Comparison of ENCODE assay signal across 10 cellular contexts in the genomic region with DNA sequence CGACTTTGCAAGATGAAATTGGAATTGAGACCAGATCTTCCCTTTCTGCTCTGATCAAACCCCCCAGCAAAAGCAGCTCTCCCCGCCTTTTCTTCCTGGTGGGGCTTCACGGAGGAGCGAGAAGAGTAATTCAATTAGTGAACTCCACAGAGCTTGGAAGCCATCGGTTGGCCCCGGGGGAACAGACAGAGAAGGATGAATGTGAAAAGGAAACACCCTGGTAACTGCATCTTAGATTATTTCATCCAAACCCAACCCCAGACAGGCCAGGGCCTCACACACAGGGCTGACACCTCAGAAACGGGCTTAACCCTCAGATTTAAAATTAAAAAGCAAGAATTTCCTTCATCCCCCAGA. TPM values are rescaled to one million over a fixed set of nuclear protein-coding genes. Genes with fewer than 3 reads are reported as not detected.
A peak's percentile ranks its signal among the peaks of the same experiment; 100 is the strongest.
DNase-seq lines count a peak whose midpoint lies in the region; ATAC-seq and TF ChIP-seq lines count a peak whose summit lies in the region.
"Had no signal": no experiment of that assay in that cellular context is flagged by ENCODE, and none has a peak within 500 bp of the region (broad histone marks: within the 10 kb centered on the region; RNA-seq: fewer than 3 reads in every experiment).

No MANE protein-coding gene starts in this region.

- H3K14ac ChIP-seq in mesenchymal stem cell (ENCODE audit: low read length in 2 of 2), result no peak overlapping the region

- peak overlapping the region; percentile 57 for H3K4me3 Mint-ChIP-seq in activated naive CD4-positive, alpha-beta T cell treated with anti-CD3 and anti-CD28 coated beads, Interleukin-2, amount 50 U/mL, for 24 hours
- H3K4me3 Mint-ChIP-seq in activated naive CD8-positive, alpha-beta T cell treated with anti-CD3 and anti-CD28 coated beads for 36 hours, result no peak overlapping the region

- H3K18ac ChIP-seq in mesenchymal stem cell (ENCODE audit: low read depth in 1 of 2, low read length in 2 of 2), result peak overlapping the region; percentile 37 to 63

- H3K9ac ChIP-seq in mesenchymal stem cell (ENCODE audit: low read length), result peak overlapping the region; percentile 74

- no peak overlapping the region for H3K4me2 ChIP-seq in mesenchymal stem cell (ENCODE audit: low read length, poor library complexity, severe bottlenecking)

- no peaks in the 10 kb centered on the region for H3K27me3 Mint-ChIP-seq in activated naive CD4-positive, alpha-beta T cell treated with anti-CD3 and anti-CD28 coated beads, Interleukin-2, amount 50 U/mL, for 24 hours
- H3K27me3 Mint-ChIP-seq in activated naive CD8-positive, alpha-beta T cell treated with anti-CD3 and anti-CD28 coated beads for 36 hours, result no peaks in the 10 kb centered on the region

- TF ChIP-seq POLR2A in thyroid gland (IDR thresholded peaks at IDR 0.05), result no peak

- peak overlapping the region; percentile 81 for H3K27ac Mint-ChIP-seq in activated naive CD4-positive, alpha-beta T cell treated with anti-CD3 and anti-CD28 coated beads, Interleukin-2, amount 50 U/mL, for 24 hours
- peak overlapping the region; percentile 57 for H3K27ac Mint-ChIP-seq in activated naive CD8-positive, alpha-beta T cell treated with anti-CD3 and anti-CD28 coated beads for 36 hours

- peak overlapping the region in 1 of 2 experiments; percentile 66 for H3K4me3 ChIP-seq in mesenchymal stem cell (ENCODE audit: insufficient read depth in 1 of 2, low read depth in 1 of 2, low read length in 2 of 2)
- no peak overlapping the region for H3K4me3 ChIP-seq in upper lobe of right lung
- no peak overlapping the region for H3K4me3 ChIP-seq in thyroid gland (replicated peaks in 1 of 3)

- H4K91ac ChIP-seq in mesenchymal stem cell (ENCODE audit: low read length), result no peak overlapping the region

- no peak for DNase-seq in activated naive CD4-positive, alpha-beta T cell (lab: John Stamatoyannopoulos, UW)
- no peak for DNase-seq in activated naive CD8-positive, alpha-beta T cell treated with anti-CD3 and anti-CD28 coated beads for 36 hours
- DNase-seq in mesenchymal stem cell, result no peak
- DNase-seq in upper lobe of right lung, result no peak
- no peak for DNase-seq in thyroid gland
- DNase-seq: DMS153, NCI-H1092 had no signal

- H2BK5ac ChIP-seq in mesenchymal stem cell (ENCODE audit: low read depth, low read length, poor library complexity, severe bottlenecking), result no peak overlapping the region

- H2AK5ac ChIP-seq in mesenchymal stem cell (ENCODE audit: low read length, severe bottlenecking), result peak overlapping the region; percentile 46

- H2BK120ac ChIP-seq in mesenchymal stem cell (ENCODE audit: low read depth, low read length), result no peak overlapping the region

- no peak overlapping the region for H4K8ac ChIP-seq in mesenchymal stem cell (ENCODE audit: low read length)

- ATAC-seq in upper lobe of right lung (no peak), GM19452 (IDR thresholded peaks at IDR 0.05; ENCODE audit: unreplicated experiment) (no peak), GM18502 (IDR thresholded peaks at IDR 0.05; ENCODE audit: poor library complexity, unreplicated experiment) (no peak)

- intact Hi-C loops in upper lobe of right lung (cut with DNase I), result no loop called here
- intact Hi-C loops in thyroid gland (cut with DNase I), result no loop called here

- H3K36me3 Mint-ChIP-seq in activated naive CD4-positive, alpha-beta T cell treated with anti-CD3 and anti-CD28 coated beads, Interleukin-2, amount 50 U/mL, for 24 hours, result no peaks in the 10 kb centered on the region
- peaks cover 32% of the 10 kb centered on the region for H3K36me3 Mint-ChIP-seq in activated naive CD8-positive, alpha-beta T cell treated with anti-CD3 and anti-CD28 coated beads for 36 hours

- H3K4ac ChIP-seq in mesenchymal stem cell (ENCODE audit: low read depth in 1 of 2, low read length in 2 of 2), result peak overlapping the region in 1 of 2 experiments; percentile 19

- H3K27me3 ChIP-seq in mesenchymal stem cell (ENCODE audit: control insufficient read depth in 1 of 2, insufficient read depth in 1 of 2, low read length in 2 of 2) (no peaks in the 10 kb centered on the region), upper lobe of right lung (no peaks in the 10 kb centered on the region), thyroid gland (no peaks in the 10 kb centered on the region)

- no peaks in the 10 kb centered on the region for H3K9me3 ChIP-seq in mesenchymal stem cell (ENCODE audit: control insufficient read depth, low read length)
- H3K9me3 ChIP-seq in upper lobe of right lung, result no peaks in the 10 kb centered on the region
- no peaks in the 10 kb centered on the region for H3K9me3 ChIP-seq in thyroid gland

- peak overlapping the region in 1 of 2 experiments; percentile 35 for H2BK12ac ChIP-seq in mesenchymal stem cell (ENCODE audit: low read length in 2 of 2)

- WGBS in mesenchymal stem cell, result 31% methylated on average over 4 of the region's 7 CpGs
- 60 to 71% methylated on average over 7 of the region's 7 CpGs for WGBS in thyroid gland, 2 donors

- H2AFZ ChIP-seq in mesenchymal stem cell (ENCODE audit: low read depth, low read length), result no peak overlapping the region

- peaks cover 96% of the 10 kb centered on the region for H3K4me1 Mint-ChIP-seq in activated naive CD4-positive, alpha-beta T cell treated with anti-CD3 and anti-CD28 coated beads, Interleukin-2, amount 50 U/mL, for 24 hours
- peaks cover 72% of the 10 kb centered on the region for H3K4me1 Mint-ChIP-seq in activated naive CD8-positive, alpha-beta T cell treated with anti-CD3 and anti-CD28 coated beads for 36 hours

- H3K27ac ChIP-seq in mesenchymal stem cell (ENCODE audit: low read length, poor library complexity, severe bottlenecking) (peak overlapping the region; percentile 97), upper lobe of right lung (peak overlapping the region; percentile 74), thyroid gland (no peak overlapping the region)

- no peak overlapping the region for H3K23ac ChIP-seq in mesenchymal stem cell (ENCODE audit: low read length in 2 of 2)

- no peaks in the 10 kb centered on the region for H3K9me3 Mint-ChIP-seq in activated naive CD4-positive, alpha-beta T cell treated with anti-CD3 and anti-CD28 coated beads, Interleukin-2, amount 50 U/mL, for 24 hours
- no peaks in the 10 kb centered on the region for H3K9me3 Mint-ChIP-seq in activated naive CD8-positive, alpha-beta T cell treated with anti-CD3 and anti-CD28 coated beads for 36 hours

- no peaks in the 10 kb centered on the region for H3K79me1 ChIP-seq in mesenchymal stem cell (replicated peaks; ENCODE audit: low read length, poor library complexity, severe bottlenecking)

- H2BK15ac ChIP-seq in mesenchymal stem cell (ENCODE audit: low read depth, poor library complexity, severe bottlenecking), result no peak overlapping the region

- H3K4me1 ChIP-seq in mesenchymal stem cell (ENCODE audit: control insufficient read depth, insufficient read depth, low read depth, low read length) (peaks cover 62% of the 10 kb centered on the region), upper lobe of right lung (peaks cover 95% of the 10 kb centered on the region), thyroid gland (peaks cover 87 to 100% of the 10 kb centered on the region in 2 donors)

- H3K36me3 ChIP-seq in mesenchymal stem cell (ENCODE audit: control insufficient read depth in 1 of 2, insufficient read depth in 2 of 2, low read depth in 1 of 2, low read length in 2 of 2) (peaks cover 26 to 30% of the 10 kb centered on the region in 2 experiments), upper lobe of right lung (peaks cover 9% of the 10 kb centered on the region), thyroid gland (no peaks in the 10 kb centered on the region)

- TF ChIP-seq CTCF in upper lobe of right lung (IDR thresholded peaks at IDR 0.05), result no peak
- TF ChIP-seq CTCF in thyroid gland (IDR thresholded peaks at IDR 0.05), result no peak

RNA-seq across cellular contexts. Expression of a gene that starts 18.3 kb away (rescaled TPM):
- total RNA-seq in activated naive CD8-positive, alpha-beta T cell treated with anti-CD3 and anti-CD28 coated beads for 36 hours, result 1 to 10 TPM; 9.0 to 9.4 TPM
- 9.6 TPM for polyA plus RNA-seq in mesenchymal stem cell (2013, experiment 1 of 2)
- polyA plus RNA-seq in mesenchymal stem cell (2013, experiment 2 of 2), result 9.9 TPM
- 68.9 TPM for total RNA-seq in upper lobe of right lung
- total RNA-seq in thyroid gland, result 10 to 100 TPM; 40.1 to 69.3 (median 59.2) TPM

Comparison
In these comparisons a context has a peak if more than half of its experiments do, and no peak if none do; other contexts are left out.
1. H3K27ac ChIP-seq: peak in mesenchymal stem cell (single experiment) and upper lobe of right lung (single experiment); none in thyroid gland (0 of 3).